ENCODE assay signal across 13 cellular contexts in the genomic region with DNA sequence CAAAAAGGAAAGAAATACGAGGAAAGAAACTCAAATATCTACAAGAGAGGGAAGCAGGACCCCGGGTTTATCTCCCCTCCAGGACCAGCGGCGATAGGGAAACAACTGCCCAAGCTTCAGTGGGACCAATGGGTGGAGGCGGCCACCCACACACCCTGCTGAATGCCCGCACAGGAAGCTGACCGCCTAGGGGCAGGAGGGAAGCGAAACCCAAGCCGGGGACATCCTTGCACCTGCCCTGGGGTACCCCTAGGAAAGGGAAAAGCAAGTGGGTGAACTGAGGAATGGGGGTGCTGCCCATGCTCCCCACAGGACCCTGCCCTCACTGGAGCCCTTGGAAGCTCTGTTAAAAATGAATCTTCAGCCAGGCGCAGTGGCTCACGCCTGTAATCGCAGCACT. TPM values are rescaled to one million over a fixed set of nuclear protein-coding genes. Genes with fewer than 3 reads are reported as not detected.
DNase-seq lines count a peak whose midpoint lies in the region; ATAC-seq and TF ChIP-seq lines count a peak whose summit lies in the region.
"Had no signal": no experiment of that assay in that cellular context is flagged by ENCODE, and none has a peak within 500 bp of the region (broad histone marks: within the 10 kb centered on the region; RNA-seq: fewer than 3 reads in every experiment).

No MANE protein-coding gene starts in this region.

- POLR2A ChIA-PET in OCI-LY7 (lab: Charles Lee) = interaction anchor here (0.6 kb wide), 1 partner anchor 44 kb away, joined by 5 read pairs; no protein-coding TSS in a partner anchor

- H3K27me3 ChIP-seq in left ventricle myocardium inferior (ENCODE audit: low read depth) (peaks cover 6% of the 10 kb centered on the region), skeletal muscle tissue (ENCODE audit: control insufficient read depth in 3 of 3, insufficient read depth in 3 of 3, low read length in 3 of 3) (no peaks in the 10 kb centered on the region), HAP-1 (ENCODE audit: low read depth) (no peaks in the 10 kb centered on the region)

- intact Hi-C loops in OCI-LY7 (cut with micrococcal nuclease; ENCODE audit: unreplicated experiment) (loop anchor here (2.0 to 10.0 kb wide), 4 partner anchors 27 to 661 kb away; partner anchors contain the start of gene HMOX1), left ventricle myocardium inferior (cut with micrococcal nuclease) (loop anchor here (10.0 kb wide), 2 partner anchors 51 to 231 kb away; partner anchors contain the start of gene MCM5)

- in situ Hi-C loops in HAP-1 (cut with MboI; ENCODE audit: low sequenced_read_pairs) = loop anchor here (5.0 kb wide), 2 partner anchors 229 to 769 kb away; no protein-coding TSS in a partner anchor
- in situ Hi-C loops in GM13977 (cut with MboI; ENCODE audit: low pct_unique_long_range_greater_than_20kb, low sequenced_read_pairs, unreplicated experiment) = loop anchor here (10.0 kb wide), 2 partner anchors 231 to 771 kb away; no protein-coding TSS in a partner anchor

- H3K9ac ChIP-seq in skeletal muscle tissue (ENCODE audit: low read depth in 1 of 3, low read length in 3 of 3) = no peak overlapping the region

- H3K9me3 ChIP-seq in OCI-LY7 (ENCODE audit: low read length) = no peaks in the 10 kb centered on the region
- no peaks in the 10 kb centered on the region for H3K9me3 ChIP-seq in left ventricle myocardium inferior (replicated peaks)
- no peaks in the 10 kb centered on the region for H3K9me3 ChIP-seq in skeletal muscle tissue (ENCODE audit: control insufficient read depth in 3 of 3, low read length in 3 of 3)
- H3K9me3 ChIP-seq in HAP-1 = no peaks in the 10 kb centered on the region

- peak overlapping the region; percentile 56 for H3K4me3 ChIP-seq in OCI-LY7 (ENCODE audit: low read depth, low read length, poor library complexity, severe bottlenecking)
- no peak overlapping the region for H3K4me3 ChIP-seq in left ventricle myocardium inferior
- H3K4me3 ChIP-seq in skeletal muscle tissue (ENCODE audit: low read length in 3 of 3) = no peak overlapping the region
- H3K4me3 ChIP-seq in HAP-1 = no peak overlapping the region

- no peaks in the 10 kb centered on the region for H3K9me2 ChIP-seq in OCI-LY7 (ENCODE audit: insufficient read depth, low read length)

- peak; percentile 86 for DNase-seq in CD1c-positive myeloid dendritic cell (ENCODE audit: extremely low spot score)
- DNase-seq in OCI-LY7 (ENCODE audit: low spot score) = peak; percentile 46
- DNase-seq in left ventricle myocardium inferior = peak; percentile 42
- DNase-seq in HAP-1 (ENCODE audit: low spot score in 2 of 2) = no peak
- DNase-seq in GM13977 (ENCODE audit: low spot score) = no peak
- DNase-seq in activated effector memory CD4-positive, alpha-beta T cell treated with anti-CD3 and anti-CD28 coated beads, Interleukin-2, amount 50 U/mL, for 16 hours = no peak
- DNase-seq: activated CD4-positive, alpha-beta T cell treated with anti-CD3 and anti-CD28 coated beads, Interleukin-2, amount 50 U/mL, for 1 hour; activated effector memory CD4-positive, alpha-beta T cell treated with Interleukin-2 at 50 U/mL for 16 hours; HFFc6; NCI-H187 treated with DMSO at 0.1 percent for 48 hours; NCI-H69 had no signal

- no peaks in the 10 kb centered on the region for H4K20me1 ChIP-seq in OCI-LY7 (ENCODE audit: insufficient read depth, low read length)

- no peaks in the 10 kb centered on the region for H3K79me2 ChIP-seq in OCI-LY7 (ENCODE audit: insufficient read depth, low read depth, low read length)

- no peak for ATAC-seq in GM19324 (IDR thresholded peaks at IDR 0.05; ENCODE audit: low FRiP score, unreplicated experiment)

- no TSS peak for BruUV-seq in OCI-LY7 (replicated peaks; lab: Mats Ljungman, UMichigan)

- H3K4me1 ChIP-seq in OCI-LY7 (ENCODE audit: insufficient read depth, low read length, poor library complexity, severe bottlenecking) (peaks cover 70% of the 10 kb centered on the region), left ventricle myocardium inferior (peaks cover 37% of the 10 kb centered on the region), skeletal muscle tissue (ENCODE audit: control insufficient read depth in 3 of 3, insufficient read depth in 3 of 3, low read length in 3 of 3) (peaks cover 22 to 47% (median 27%) of the 10 kb centered on the region in 3 donors), HAP-1 (peaks cover 10% of the 10 kb centered on the region)

- H3K36me3 ChIP-seq in OCI-LY7 (ENCODE audit: insufficient read depth, low read length) (no peaks in the 10 kb centered on the region), left ventricle myocardium inferior (peaks cover 2% of the 10 kb centered on the region), skeletal muscle tissue (ENCODE audit: control insufficient read depth in 3 of 3, insufficient read depth in 3 of 3, low read length in 3 of 3) (peaks cover under 1 to 6% (median 3%) of the 10 kb centered on the region in 3 donors), HAP-1 (replicated peaks) (no peaks in the 10 kb centered on the region)

- H3K27ac ChIP-seq in OCI-LY7 (ENCODE audit: low read depth, low read length, poor library complexity, severe bottlenecking) (peak overlapping the region; percentile 95), left ventricle myocardium inferior (replicated peaks) (peak overlapping the region; percentile 57), skeletal muscle tissue (ENCODE audit: low read depth, low read length) (peak overlapping the region; percentile 45)

- CTCF ChIA-PET in OCI-LY7 (lab: Charles Lee; ENCODE audit: unreplicated experiment) = no interaction called here

- H3K4me2 ChIP-seq in OCI-LY7 (ENCODE audit: low read length) = peak overlapping the region; percentile 88

- no peak for TF ChIP-seq CTCF in OCI-LY7 (conservative IDR thresholded peaks at IDR 0.05; ENCODE audit: low read length)
- no peak for TF ChIP-seq CTCF in left ventricle myocardium inferior (IDR thresholded peaks at IDR 0.05; ENCODE audit: borderline replicate concordance)
- TF ChIP-seq CTCF in GM13977 (IDR thresholded peaks at IDR 0.05; ENCODE audit: extremely low read depth, insufficient read depth, missing control alignments) = no peak

- peak overlapping the region; percentile 67; the same call in 1 of the 2 replicates for H2AFZ ChIP-seq in OCI-LY7 (ENCODE audit: low read length)

RNA-seq across cellular contexts. Expression of gene HMOX1, which starts 27.6 kb away (rescaled TPM):
- 2.2 and 2.9 TPM in 2 replicates for total RNA-seq in OCI-LY7 (2014; rRNA removed; shearing (Covaris generic))
- total RNA-seq in OCI-LY7 (2022) = 8.5 and 13.9 TPM in 2 replicates
- 4.8 TPM for total RNA-seq in left ventricle myocardium inferior
- 14.6 TPM for total RNA-seq in skeletal muscle tissue

RNA-seq across cellular contexts. Expression of gene MCM5, which starts 46.6 kb away (rescaled TPM):
- total RNA-seq in OCI-LY7 (2014; rRNA removed; shearing (Covaris generic)) = 178 and 242 TPM in 2 replicates
- total RNA-seq in OCI-LY7 (2022) (360 TPM in 2 replicates), left ventricle myocardium inferior (8.3 TPM), skeletal muscle tissue (25.1 TPM)

RNA-seq across cellular contexts. Expression of gene TOM1, which starts 53.6 kb away (rescaled TPM):
- total RNA-seq in OCI-LY7 (2014; rRNA removed; shearing (Covaris generic)) = 14.6 and 22.7 TPM in 2 replicates
- total RNA-seq in OCI-LY7 (2022) (24.4 and 30.6 TPM in 2 replicates), left ventricle myocardium inferior (68.0 TPM), skeletal muscle tissue (14.1 TPM)

Comparison
In these comparisons a context has a peak if more than half of its experiments do, and no peak if none do; other contexts are left out.
1. DNase-seq: peak in CD1c-positive myeloid dendritic cell (single experiment), OCI-LY7 (single experiment) and left ventricle myocardium inferior (single experiment); none in HAP-1 (0 of 2), GM13977 (single experiment) and activated effector memory CD4-positive, alpha-beta T cell treated with anti-CD3 and anti-CD28 coated beads, Interleukin-2, amount 50 U/mL, for 16 hours (single experiment).
2. H3K27ac ChIP-seq: peak in every context shown above with its lines; median percentile 95 in OCI-LY7; 57 in left ventricle myocardium inferior; 45 in skeletal muscle tissue.